Comparison of ENCODE assay signal across 8 cellular contexts in the genomic region with DNA sequence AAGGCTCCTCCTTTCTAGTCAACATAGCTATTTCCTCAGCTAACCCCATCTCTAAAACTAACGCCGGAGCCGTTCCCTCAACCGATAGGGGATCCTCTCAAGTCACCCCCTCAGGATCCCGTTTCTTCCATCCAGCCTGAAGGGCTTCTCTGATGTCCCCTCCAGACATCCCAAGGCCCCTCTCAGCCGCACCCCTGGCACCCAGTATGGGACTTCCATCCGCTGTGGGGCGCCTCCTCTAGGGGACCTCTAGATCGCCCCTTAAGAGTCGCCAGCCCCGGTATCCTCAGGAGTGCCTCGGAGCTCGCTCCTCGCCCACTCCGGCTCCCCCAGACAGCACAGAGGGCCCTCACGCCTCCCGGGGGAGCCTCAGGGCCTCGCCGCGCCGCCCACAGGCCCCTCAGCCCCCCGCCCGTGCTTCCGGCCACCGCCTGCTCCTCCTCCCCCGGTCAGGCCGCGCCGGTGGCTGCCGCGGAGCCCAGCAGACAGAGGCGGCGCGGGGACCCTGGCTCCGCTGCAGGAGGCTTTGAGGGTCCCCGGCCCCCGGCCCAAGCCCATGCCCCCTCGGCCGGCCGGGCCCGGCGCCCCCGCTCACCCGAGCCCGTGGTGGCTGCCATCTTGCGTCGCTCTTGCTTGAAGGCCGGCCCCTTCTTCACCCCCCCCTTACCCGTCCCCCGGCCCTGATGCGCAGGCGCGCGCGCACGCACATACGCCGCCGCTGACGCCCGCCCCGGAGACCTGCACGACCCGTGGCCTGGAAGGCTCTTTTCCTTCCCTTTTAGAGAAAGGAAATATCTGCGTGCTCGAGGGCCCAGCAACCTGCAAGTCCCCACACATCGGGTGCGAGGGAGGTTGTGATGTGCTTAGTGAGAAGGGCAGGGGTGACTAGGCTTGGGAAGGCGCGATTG. TPM values are rescaled to one million over a fixed set of nuclear protein-coding genes. Genes with fewer than 3 reads are reported as not detected.
DNase-seq lines count a peak whose midpoint lies in the region; ATAC-seq, FAIRE-seq and TF ChIP-seq lines count a peak whose summit lies in the region.

A gene (minus strand): TSS at position 639 of the 908 bp plus-strand sequence. CDS start 22 bp downstream, at position 617.

- TF ChIP-seq EP300 in neural cell (conservative IDR thresholded peaks at IDR 0.05; ENCODE audit: poor library complexity, severe bottlenecking), result peak; percentile 49

- peaks cover 83% of the 10 kb centered on the region for H3K4me1 Mint-ChIP-seq in stimulated activated naive CD8-positive, alpha-beta T cell treated with anti-CD3 and anti-CD28 coated beads, Interleukin-15, amount 100 ng/mL, for 72 hours

- H3K4me1 ChIP-seq in MM.1S (ENCODE audit: low read length), result peaks cover 41% of the 10 kb centered on the region

- H3K27me3 ChIP-seq in MM.1S (replicated peaks; ENCODE audit: insufficient read depth, low read length), result no peaks in the 10 kb centered on the region
- no peaks in the 10 kb centered on the region for H3K27me3 ChIP-seq in neural cell (ENCODE audit: insufficient read depth, low read depth, low read length)

- DNase-seq in D721Med (ENCODE audit: insufficient read length, low spot score) (peak; percentile 82), MM.1S (peak; percentile 89), SIG-M5 treated with dmso at 0.1 percent for 504 hours (lab: John Stamatoyannopoulos, UW; ENCODE audit: unreplicated experiment) (peak; percentile 92), activated gamma-delta T cell (lab: John Stamatoyannopoulos, UW) (peak; percentile 89), fibroblast of the conjunctiva (ENCODE audit: low read depth) (peak; percentile 75)
- DNase-seq in stimulated activated naive CD8-positive, alpha-beta T cell treated with anti-CD3 and anti-CD28 coated beads, Interleukin-15, amount 100 ng/mL, for 72 hours, result peak; percentile 83 to 86

- H3K9me3 ChIP-seq in MM.1S (replicated peaks; ENCODE audit: insufficient read depth, low read length), result no peaks in the 10 kb centered on the region
- no peaks in the 10 kb centered on the region for H3K9me3 ChIP-seq in neural cell (ENCODE audit: low read length)

- TF ChIP-seq RAD21 in neural cell (conservative IDR thresholded peaks at IDR 0.05), result no peak

- H3K27me3 Mint-ChIP-seq in stimulated activated naive CD8-positive, alpha-beta T cell treated with anti-CD3 and anti-CD28 coated beads, Interleukin-15, amount 100 ng/mL, for 72 hours, result no peaks in the 10 kb centered on the region

- H3K4me3 ChIP-seq in MM.1S (ENCODE audit: low read length) (peak within 1 kb of the TSS; percentile 93), neural cell (ENCODE audit: low read length) (peak within 1 kb of the TSS; percentile 94)

- H3K79me2 ChIP-seq in MM.1S (ENCODE audit: low read length) (peaks cover 75% of the 10 kb centered on the region), neural cell (replicated peaks; ENCODE audit: insufficient read depth, low read length) (peaks cover 62% of the 10 kb centered on the region)

- peak within 1 kb of the TSS; percentile 96 for H3K4me2 ChIP-seq in MM.1S (ENCODE audit: low read depth, low read length)
- H3K4me2 ChIP-seq in neural cell (ENCODE audit: low read length), result peak within 1 kb of the TSS; percentile 82

- H3K4me3 Mint-ChIP-seq in stimulated activated naive CD8-positive, alpha-beta T cell treated with anti-CD3 and anti-CD28 coated beads, Interleukin-15, amount 100 ng/mL, for 72 hours, result peak within 1 kb of the TSS; percentile 94 to 98

- peak within 1 kb of the TSS; percentile 82 for H3K27ac ChIP-seq in MM.1S (ENCODE audit: low read length)
- peak within 1 kb of the TSS; percentile 99 for H3K27ac ChIP-seq in neural cell (ENCODE audit: low read length)

- H3K9me3 Mint-ChIP-seq in stimulated activated naive CD8-positive, alpha-beta T cell treated with anti-CD3 and anti-CD28 coated beads, Interleukin-15, amount 100 ng/mL, for 72 hours, result no peaks in the 10 kb centered on the region

- H3K9ac ChIP-seq in MM.1S (ENCODE audit: low read length) (peak within 1 kb of the TSS; percentile 89), neural cell (ENCODE audit: low read length) (peak within 1 kb of the TSS; percentile 95)

- peaks cover 19% of the 10 kb centered on the region for H4K20me1 ChIP-seq in MM.1S (ENCODE audit: insufficient read depth, low read length)
- H4K20me1 ChIP-seq in neural cell (ENCODE audit: insufficient read depth), result peaks cover 3% of the 10 kb centered on the region

- H3F3A ChIP-seq in MM.1S (ENCODE audit: insufficient read depth, low read length), result peaks cover 37% of the 10 kb centered on the region
- H3F3A ChIP-seq in neural cell (ENCODE audit: insufficient read depth, low read length, poor library complexity, severe bottlenecking), result no peaks in the 10 kb centered on the region

- peak; percentile 36 for ATAC-seq in GM21786 (IDR thresholded peaks at IDR 0.05; ENCODE audit: unreplicated experiment)
- ATAC-seq in stimulated activated naive CD8-positive, alpha-beta T cell treated with anti-CD3 and anti-CD28 coated beads, Interleukin-15, amount 100 ng/mL, for 72 hours, result peak; percentile 73

- FAIRE-seq in D721Med (lab: Jason Lieb, UNC), result no peak

- peak; percentile 8 for TF ChIP-seq CTCF in D721Med (IDR thresholded peaks at IDR 0.05; ENCODE audit: insufficient read depth, missing control alignments)
- peak; percentile 53 for TF ChIP-seq CTCF in MM.1S (IDR thresholded peaks at IDR 0.05; ENCODE audit: low read length)
- TF ChIP-seq CTCF in neural cell (IDR thresholded peaks at IDR 0.05; ENCODE audit: poor library complexity, severe bottlenecking), result peak; percentile 61

- H2AFZ ChIP-seq in MM.1S (ENCODE audit: low read length), result peak within 1 kb of the TSS; percentile 80
- H2AFZ ChIP-seq in neural cell (ENCODE audit: low read depth, low read length), result peak within 1 kb of the TSS; percentile 70

- H3K9me2 ChIP-seq in MM.1S (replicated peaks; ENCODE audit: insufficient read depth, low read length) (no peaks in the 10 kb centered on the region), neural cell (ENCODE audit: insufficient read depth, low read length) (no peaks in the 10 kb centered on the region)

- H3K27ac Mint-ChIP-seq in stimulated activated naive CD8-positive, alpha-beta T cell treated with anti-CD3 and anti-CD28 coated beads, Interleukin-15, amount 100 ng/mL, for 72 hours, result peak within 1 kb of the TSS; percentile 96 to 97

- H3K36me3 ChIP-seq in MM.1S (replicated peaks; ENCODE audit: insufficient read depth, low read length), result no peaks in the 10 kb centered on the region
- no peaks in the 10 kb centered on the region for H3K36me3 ChIP-seq in neural cell (ENCODE audit: insufficient read depth, low read length)

TF ChIP-seq in neural cell, 6 proteins besides CTCF, POLR2A, EP300 and RAD21:
- TF ChIP-seq MXI1 (conservative IDR thresholded peaks at IDR 0.05; ENCODE audit: poor library complexity, severe bottlenecking) (peak; percentile 77), SMC3 (conservative IDR thresholded peaks at IDR 0.05; ENCODE audit: poor library complexity) (no peak), EZH2 (IDR thresholded peaks at IDR 0.05; ENCODE audit: borderline replicate concordance, insufficient read depth, low read length, poor library complexity, severe bottlenecking) (no peak), TAF1 (IDR thresholded peaks at IDR 0.05; ENCODE audit: low read depth) (peak; percentile 91), POLR2AphosphoS5 (IDR thresholded peaks at IDR 0.05) (peak; percentile 98)
- TF ChIP-seq, protein P1, sequence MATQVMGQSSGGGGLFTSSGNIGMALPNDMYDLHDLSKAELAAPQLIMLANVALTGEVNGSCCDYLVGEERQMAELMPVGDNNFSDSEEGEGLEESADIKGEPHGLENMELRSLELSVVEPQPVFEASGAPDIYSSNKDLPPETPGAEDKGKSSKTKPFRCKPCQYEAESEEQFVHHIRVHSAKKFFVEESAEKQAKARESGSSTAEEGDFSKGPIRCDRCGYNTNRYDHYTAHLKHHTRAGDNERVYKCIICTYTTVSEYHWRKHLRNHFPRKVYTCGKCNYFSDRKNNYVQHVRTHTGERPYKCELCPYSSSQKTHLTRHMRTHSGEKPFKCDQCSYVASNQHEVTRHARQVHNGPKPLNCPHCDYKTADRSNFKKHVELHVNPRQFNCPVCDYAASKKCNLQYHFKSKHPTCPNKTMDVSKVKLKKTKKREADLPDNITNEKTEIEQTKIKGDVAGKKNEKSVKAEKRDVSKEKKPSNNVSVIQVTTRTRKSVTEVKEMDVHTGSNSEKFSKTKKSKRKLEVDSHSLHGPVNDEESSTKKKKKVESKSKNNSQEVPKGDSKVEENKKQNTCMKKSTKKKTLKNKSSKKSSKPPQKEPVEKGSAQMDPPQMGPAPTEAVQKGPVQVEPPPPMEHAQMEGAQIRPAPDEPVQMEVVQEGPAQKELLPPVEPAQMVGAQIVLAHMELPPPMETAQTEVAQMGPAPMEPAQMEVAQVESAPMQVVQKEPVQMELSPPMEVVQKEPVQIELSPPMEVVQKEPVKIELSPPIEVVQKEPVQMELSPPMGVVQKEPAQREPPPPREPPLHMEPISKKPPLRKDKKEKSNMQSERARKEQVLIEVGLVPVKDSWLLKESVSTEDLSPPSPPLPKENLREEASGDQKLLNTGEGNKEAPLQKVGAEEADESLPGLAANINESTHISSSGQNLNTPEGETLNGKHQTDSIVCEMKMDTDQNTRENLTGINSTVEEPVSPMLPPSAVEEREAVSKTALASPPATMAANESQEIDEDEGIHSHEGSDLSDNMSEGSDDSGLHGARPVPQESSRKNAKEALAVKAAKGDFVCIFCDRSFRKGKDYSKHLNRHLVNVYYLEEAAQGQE (IDR thresholded peaks at IDR 0.05; ENCODE audit: borderline replicate concordance), result peak; percentile 86

RNA-seq across cellular contexts. Expression of the gene that starts here (rescaled TPM):
- polyA plus RNA-seq in neural cell, result 34.4 and 44.2 TPM in 2 replicates
- 58.4 and 70.0 TPM in 2 replicates for polyA minus RNA-seq in neural cell

Comparison
In these comparisons a context has a peak if more than half of its experiments do, and no peak if none do; other contexts are left out.
1. Peak in every context shown above with its lines: DNase-seq, ATAC-seq, H3K4me3 ChIP-seq and H3K27ac ChIP-seq.
2. CTCF ChIP-seq: peak in every context shown above with its lines; median percentile 61 in neural cell; 53 in MM.1S; 8 in D721Med.